ENCODE assay signal across 8 cellular contexts in genomic region chr10:27319752-27320561, GRCh38.
A peak's percentile ranks its signal among the peaks of the same experiment; 100 is the strongest.
DNase-seq lines count a peak whose midpoint lies in the region; ATAC-seq, FAIRE-seq and TF ChIP-seq lines count a peak whose summit lies in the region.

No MANE protein-coding gene starts in this region.

- intact Hi-C loops in vagina (cut with DNase I): no loop called here

- POLR2A ChIA-PET in A549 (lab: Yijun Ruan, JAX): no interaction called here

- no peak for TF ChIP-seq CTCF in A549 (IDR thresholded peaks at IDR 0.05)
- TF ChIP-seq CTCF in fibroblast of pulmonary artery (IDR thresholded peaks at IDR 0.05; ENCODE audit: low read length, missing control alignments): no peak
- no peak for TF ChIP-seq CTCF in vagina (IDR thresholded peaks at IDR 0.05)

- H3K27ac ChIP-seq in A549: peak overlapping the region; percentile 21 to 74; a peak in 4 of 6 replicates
- H3K27ac ChIP-seq in vagina: peak overlapping the region; percentile 36

- H3K4me1 ChIP-seq in A549 (no peaks in the 10 kb centered on the region), vagina (peaks cover 6% of the 10 kb centered on the region)

- DNase-seq in A549 (ENCODE audit: low read depth in 1 of 2, low spot score in 1 of 2): peak; percentile 16 to 17
- DNase-seq in activated CD4-positive, alpha-beta T cell treated with anti-CD3 and anti-CD28 coated beads for 48 hours: peak; percentile 66
- DNase-seq in fibroblast of pulmonary artery (ENCODE audit: low read depth): peak; percentile 77
- peak; percentile 4 for DNase-seq in non-pigmented ciliary epithelial cell (ENCODE audit: low read depth)
- peak in 1 of 2 donors; percentile 91 for DNase-seq in vagina (ENCODE audit: extremely low spot score in 2 of 2)
- no peak for DNase-seq in NCI-H1694 treated with DMSO at 0.1 percent for 48 hours (lab: John Stamatoyannopoulos, UW)

- peak; percentile 70 to 77 for ATAC-seq in A549
- ATAC-seq in GM18868 (IDR thresholded peaks at IDR 0.05; ENCODE audit: unreplicated experiment): peak; percentile 90
- peak; percentile 79 for ATAC-seq in HG03460 (IDR thresholded peaks at IDR 0.05; ENCODE audit: unreplicated experiment)

- TF ChIP-seq EP300 in A549 (IDR thresholded peaks at IDR 0.05): no peak

- H3K4me3 ChIP-seq in A549 (peak overlapping the region; percentile 40), fibroblast of pulmonary artery (replicated peaks; ENCODE audit: low read depth, low read length) (peak overlapping the region; percentile 47), vagina (peak overlapping the region; percentile 28 to 34)

- WGBS in A549 (ENCODE audit: missing lambda C conversion rate): 53% methylated on average over 31 of the region's 48 CpGs

- no peak for FAIRE-seq in A549 (lab: Jason Lieb, UNC)

- no peaks in the 10 kb centered on the region for H3K36me3 ChIP-seq in vagina

- no peaks in the 10 kb centered on the region for H3K27me3 ChIP-seq in vagina

- peak overlapping the region; percentile 62 for H3K4me2 ChIP-seq in A549

- H3K9me3 ChIP-seq in A549: no peaks in the 10 kb centered on the region
- H3K9me3 ChIP-seq in vagina: no peaks in the 10 kb centered on the region

- TF ChIP-seq RAD21 in A549 (conservative IDR thresholded peaks at IDR 0.05 in 1 of 2, IDR thresholded peaks at IDR 0.05 in 1 of 2): no peak

- TF ChIP-seq POLR2A in A549 (IDR thresholded peaks at IDR 0.05; ENCODE audit: low read length) (no peak), vagina (IDR thresholded peaks at IDR 0.05) (no peak)

- CTCF ChIA-PET in A549 (lab: Yijun Ruan, JAX): interaction anchor here (1.2 kb wide), 1 partner anchor 12 kb away, joined by 3 read pairs; no protein-coding TSS in a partner anchor

TF ChIP-seq in A549, 52 proteins besides CTCF, POLR2A, EP300 and RAD21:
- TF ChIP-seq BHLHE40 (IDR thresholded peaks at IDR 0.05; ENCODE audit: low read depth, low read length): no peak
- no peak for TF ChIP-seq NFE2L2 (conservative IDR thresholded peaks at IDR 0.05; ENCODE audit: low read length)
- TF ChIP-seq HEYL (CRISPR knock-in tag; IDR thresholded peaks at IDR 0.05): no peak
- TF ChIP-seq RFX5 (IDR thresholded peaks at IDR 0.05): no peak
- TF ChIP-seq EHF (CRISPR knock-in tag; IDR thresholded peaks at IDR 0.05): no peak
- no peak for TF ChIP-seq GATA3 (IDR thresholded peaks at IDR 0.05; ENCODE audit: borderline replicate concordance)
- no peak for TF ChIP-seq FOSL2 (IDR thresholded peaks at IDR 0.05)
- TF ChIP-seq FOSL2 (CRISPR knock-in tag; IDR thresholded peaks at IDR 0.05): no peak
- TF ChIP-seq JUN (IDR thresholded peaks at IDR 0.05): no peak
- TF ChIP-seq USF2 (IDR thresholded peaks at IDR 0.05): no peak
- TF ChIP-seq FOXS1 (CRISPR knock-in tag; IDR thresholded peaks at IDR 0.05): no peak
